ENCODE assay signal across 12 cellular contexts in the genomic region with DNA sequence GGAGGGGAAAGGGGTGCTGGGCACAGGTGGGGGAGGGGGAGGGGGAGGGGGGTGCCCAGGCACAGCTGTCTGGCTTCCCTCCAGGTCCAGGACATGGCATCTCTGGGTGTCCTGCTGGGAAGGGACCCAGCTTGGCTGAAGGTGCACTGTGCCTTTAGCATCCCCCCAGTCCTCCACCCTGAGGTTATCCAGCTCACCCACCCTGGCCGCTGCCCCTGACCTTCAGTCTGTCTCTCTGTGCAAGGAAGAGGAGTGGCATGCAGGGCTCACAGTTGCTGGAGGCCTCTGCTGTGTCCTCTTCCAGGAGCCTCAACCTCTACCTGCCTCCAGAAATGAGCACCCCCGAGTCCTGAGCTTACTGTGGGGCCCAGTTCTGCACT. TPM values are rescaled to one million over a fixed set of nuclear protein-coding genes. Genes with fewer than 3 reads are reported as not detected.
A peak's percentile ranks its signal among the peaks of the same experiment; 100 is the strongest.
DNase-seq lines count a peak whose midpoint lies in the region; ATAC-seq and TF ChIP-seq lines count a peak whose summit lies in the region.
"Had no signal": no experiment of that assay in that cellular context is flagged by ENCODE, and none has a peak within 500 bp of the region (broad histone marks: within the 10 kb centered on the region; RNA-seq: fewer than 3 reads in every experiment).

No MANE protein-coding gene starts in this region.

- peaks cover 18% of the 10 kb centered on the region for H3K27me3 Mint-ChIP-seq in activated CD8-positive, alpha-beta T cell treated with anti-CD3 and anti-CD28 coated beads, Interleukin-2, amount 10 ng/mL, durations not matched to agents 7 days and 5 days (ENCODE audit: low read depth)
- H3K27me3 Mint-ChIP-seq in activated CD8-positive, alpha-beta T cell treated with anti-CD3 and anti-CD28 coated beads for 36 hours, result no peaks in the 10 kb centered on the region
- peaks cover 64% of the 10 kb centered on the region for H3K27me3 Mint-ChIP-seq in stimulated activated memory B cell treated with anti-CD40 and anti-IgM and Interleukin-4, amounts not matched to agents 10 μg/mL and 1 μg/mL and 100 μg/mL, for 72 hours
- H3K27me3 Mint-ChIP-seq in stimulated activated naive B cell treated with anti-CD40 and anti-IgM and Interleukin-4, amounts not matched to agents 10 μg/mL and 1 μg/mL and 100 μg/mL, for 72 hours, result peaks cover 68 to 74% of the 10 kb centered on the region in 2 donors

- no peak overlapping the region for H3K4me3 Mint-ChIP-seq in activated CD8-positive, alpha-beta T cell treated with anti-CD3 and anti-CD28 coated beads, Interleukin-2, amount 10 ng/mL, durations not matched to agents 7 days and 5 days
- no peak overlapping the region for H3K4me3 Mint-ChIP-seq in activated CD8-positive, alpha-beta T cell treated with anti-CD3 and anti-CD28 coated beads for 36 hours
- H3K4me3 Mint-ChIP-seq in stimulated activated memory B cell treated with anti-CD40 and anti-IgM and Interleukin-4, amounts not matched to agents 10 μg/mL and 1 μg/mL and 100 μg/mL, for 72 hours, result no peak overlapping the region
- H3K4me3 Mint-ChIP-seq in stimulated activated naive B cell treated with anti-CD40 and anti-IgM and Interleukin-4, amounts not matched to agents 10 μg/mL and 1 μg/mL and 100 μg/mL, for 72 hours, result no peak overlapping the region

- H3K4me1 Mint-ChIP-seq in activated CD8-positive, alpha-beta T cell treated with anti-CD3 and anti-CD28 coated beads, Interleukin-2, amount 10 ng/mL, durations not matched to agents 7 days and 5 days (ENCODE audit: low read depth), result peaks cover 37% of the 10 kb centered on the region
- H3K4me1 Mint-ChIP-seq in activated CD8-positive, alpha-beta T cell treated with anti-CD3 and anti-CD28 coated beads for 36 hours (ENCODE audit: low read depth), result peaks cover 15% of the 10 kb centered on the region
- H3K4me1 Mint-ChIP-seq in stimulated activated memory B cell treated with anti-CD40 and anti-IgM and Interleukin-4, amounts not matched to agents 10 μg/mL and 1 μg/mL and 100 μg/mL, for 72 hours, result peaks cover 15% of the 10 kb centered on the region
- H3K4me1 Mint-ChIP-seq in stimulated activated naive B cell treated with anti-CD40 and anti-IgM and Interleukin-4, amounts not matched to agents 10 μg/mL and 1 μg/mL and 100 μg/mL, for 72 hours, result peaks cover 8% of the 10 kb centered on the region in 2 donors

- no peaks in the 10 kb centered on the region for H3K36me3 Mint-ChIP-seq in activated CD8-positive, alpha-beta T cell treated with anti-CD3 and anti-CD28 coated beads, Interleukin-2, amount 10 ng/mL, durations not matched to agents 7 days and 5 days (ENCODE audit: low read depth)
- H3K36me3 Mint-ChIP-seq in activated CD8-positive, alpha-beta T cell treated with anti-CD3 and anti-CD28 coated beads for 36 hours (ENCODE audit: low read depth), result no peaks in the 10 kb centered on the region
- no peaks in the 10 kb centered on the region for H3K36me3 Mint-ChIP-seq in stimulated activated memory B cell treated with anti-CD40 and anti-IgM and Interleukin-4, amounts not matched to agents 10 μg/mL and 1 μg/mL and 100 μg/mL, for 72 hours
- no peaks in the 10 kb centered on the region for H3K36me3 Mint-ChIP-seq in stimulated activated naive B cell treated with anti-CD40 and anti-IgM and Interleukin-4, amounts not matched to agents 10 μg/mL and 1 μg/mL and 100 μg/mL, for 72 hours
- H3K36me3 Mint-ChIP-seq: CD8-positive, alpha-beta T cell had no signal

- peak overlapping the region; percentile 94 for H3K27ac ChIP-seq in RWPE1

- no peak for TF ChIP-seq CTCF in activated CD8-positive, alpha-beta T cell treated with anti-CD3 and anti-CD28 coated beads for 36 hours (IDR thresholded peaks at IDR 0.05)
- no peak for TF ChIP-seq CTCF in RWPE1 (conservative IDR thresholded peaks at IDR 0.05; ENCODE audit: low read depth)

- CTCF ChIA-PET in activated CD8-positive, alpha-beta T cell treated with anti-CD3 and anti-CD28 coated beads, Interleukin-2, amount 10 ng/mL, durations not matched to agents 7 days and 5 days (lab: Charles Lee), result interaction anchor here (1.2 to 2.9 kb wide), 4 partner anchors 9 to 79 kb away, joined by 3 to 20 read pairs (median 6); partner anchors contain the start of gene CTSD
- CTCF ChIA-PET in activated CD8-positive, alpha-beta T cell treated with anti-CD3 and anti-CD28 coated beads for 36 hours (lab: Charles Lee), result interaction anchor here (1.1 to 1.8 kb wide), 3 partner anchors 15 to 120 kb away, joined by 3 to 7 read pairs (median 4); no protein-coding TSS in a partner anchor
- CTCF ChIA-PET in RWPE1 (lab: Yijun Ruan, JAX), result interaction anchor here (0.6 to 0.8 kb wide), 4 partner anchors 43 to 759 kb away, joined by 3 to 5 read pairs (median 4); no protein-coding TSS in a partner anchor

- DNase-seq in activated CD8-positive, alpha-beta T cell treated with anti-CD3 and anti-CD28 coated beads, Interleukin-2, amount 10 ng/mL, durations not matched to agents 7 days and 5 days, result no peak
- DNase-seq in activated CD8-positive, alpha-beta T cell treated with anti-CD3 and anti-CD28 coated beads for 36 hours, result no peak
- DNase-seq in RWPE1 (ENCODE audit: low spot score) (no peak), left lobe of liver (ENCODE audit: low spot score) (peak; percentile 41)
- DNase-seq in stimulated activated naive B cell treated with anti-CD40 and anti-IgM and Interleukin-4, amounts not matched to agents 10 μg/mL and 1 μg/mL and 100 μg/mL, for 72 hours, result no peak
- no peak for DNase-seq in stimulated activated CD4-positive, alpha-beta T cell treated with anti-CD3 and anti-CD28 coated beads, Interleukin-2, amount 100 ng/mL, for 48 hours
- DNase-seq: DMS79 treated with DMSO at 0.1 percent for 48 hours, NCI-H1436 treated with DMSO at 0.1 percent for 48 hours had no signal

- no peaks in the 10 kb centered on the region for H3K9me3 Mint-ChIP-seq in activated CD8-positive, alpha-beta T cell treated with anti-CD3 and anti-CD28 coated beads, Interleukin-2, amount 10 ng/mL, durations not matched to agents 7 days and 5 days (ENCODE audit: insufficient read depth)
- no peaks in the 10 kb centered on the region for H3K9me3 Mint-ChIP-seq in activated CD8-positive, alpha-beta T cell treated with anti-CD3 and anti-CD28 coated beads for 36 hours
- no peaks in the 10 kb centered on the region for H3K9me3 Mint-ChIP-seq in stimulated activated memory B cell treated with anti-CD40 and anti-IgM and Interleukin-4, amounts not matched to agents 10 μg/mL and 1 μg/mL and 100 μg/mL, for 72 hours
- H3K9me3 Mint-ChIP-seq in stimulated activated naive B cell treated with anti-CD40 and anti-IgM and Interleukin-4, amounts not matched to agents 10 μg/mL and 1 μg/mL and 100 μg/mL, for 72 hours, result no peaks in the 10 kb centered on the region
- H3K9me3 Mint-ChIP-seq: CD8-positive, alpha-beta T cell; immature natural killer cell had no signal

- intact Hi-C loops in activated CD8-positive, alpha-beta T cell treated with anti-CD3 and anti-CD28 coated beads for 36 hours (cut with micrococcal nuclease), result no loop called here

- POLR2A ChIA-PET in activated CD8-positive, alpha-beta T cell treated with anti-CD3 and anti-CD28 coated beads, Interleukin-2, amount 10 ng/mL, durations not matched to agents 7 days and 5 days (lab: Charles Lee), result interaction anchor here (1.5 to 1.7 kb wide), 2 partner anchors 9 to 15 kb away, joined by 4 to 6 read pairs; partner anchors contain the start of gene CTSD
- POLR2A ChIA-PET in activated CD8-positive, alpha-beta T cell treated with anti-CD3 and anti-CD28 coated beads for 36 hours (lab: Charles Lee), result interaction anchor here (0.6 to 1.9 kb wide), 2 partner anchors 16 to 1090 kb away, joined by 4 to 5 read pairs; no protein-coding TSS in a partner anchor
- POLR2A ChIA-PET in RWPE1 (lab: Yijun Ruan, JAX; ENCODE audit: low non-redundant PET), result no interaction called here

- H3K27ac Mint-ChIP-seq in activated CD8-positive, alpha-beta T cell treated with anti-CD3 and anti-CD28 coated beads, Interleukin-2, amount 10 ng/mL, durations not matched to agents 7 days and 5 days, result peak overlapping the region; percentile 64
- no peak overlapping the region for H3K27ac Mint-ChIP-seq in activated CD8-positive, alpha-beta T cell treated with anti-CD3 and anti-CD28 coated beads for 36 hours
- peak overlapping the region; percentile 60 for H3K27ac Mint-ChIP-seq in stimulated activated memory B cell treated with anti-CD40 and anti-IgM and Interleukin-4, amounts not matched to agents 10 μg/mL and 1 μg/mL and 100 μg/mL, for 72 hours
- no peak overlapping the region for H3K27ac Mint-ChIP-seq in stimulated activated naive B cell treated with anti-CD40 and anti-IgM and Interleukin-4, amounts not matched to agents 10 μg/mL and 1 μg/mL and 100 μg/mL, for 72 hours
- H3K27ac Mint-ChIP-seq: CD8-positive, alpha-beta T cell had no signal

- no peak for ATAC-seq in activated CD8-positive, alpha-beta T cell treated with anti-CD3 and anti-CD28 coated beads, Interleukin-2, amount 10 ng/mL, durations not matched to agents 7 days and 5 days
- ATAC-seq in activated CD8-positive, alpha-beta T cell treated with anti-CD3 and anti-CD28 coated beads for 36 hours, result no peak
- no peak for ATAC-seq in left lobe of liver
- no peak for ATAC-seq in stimulated activated memory B cell treated with anti-CD40 and anti-IgM and Interleukin-4, amounts not matched to agents 10 μg/mL and 1 μg/mL and 100 μg/mL, for 72 hours
- ATAC-seq in stimulated activated naive B cell treated with anti-CD40 and anti-IgM and Interleukin-4, amounts not matched to agents 10 μg/mL and 1 μg/mL and 100 μg/mL, for 72 hours (replicated peaks), result no peak
- no peak for ATAC-seq in GM19351 (IDR thresholded peaks at IDR 0.05; ENCODE audit: unreplicated experiment)

RNA-seq across cellular contexts. Expression of gene CTSD, which starts 9.4 kb away (rescaled TPM):
- total RNA-seq in activated CD8-positive, alpha-beta T cell treated with anti-CD3 and anti-CD28 coated beads, Interleukin-2, amount 10 ng/mL, durations not matched to agents 7 days and 5 days, result 100 to 1,000 TPM; 153 to 172 TPM
- 10 to 100 TPM; 44.9 to 45.6 TPM for total RNA-seq in activated CD8-positive, alpha-beta T cell treated with anti-CD3 and anti-CD28 coated beads for 36 hours
- total RNA-seq in left lobe of liver, result 564 TPM

RNA-seq across cellular contexts. Expression of gene IFITM10, which starts 22.7 kb away (rescaled TPM):
- total RNA-seq in activated CD8-positive, alpha-beta T cell treated with anti-CD3 and anti-CD28 coated beads, Interleukin-2, amount 10 ng/mL, durations not matched to agents 7 days and 5 days, result 1 to 10 TPM in 1 of 2 experiments, under 1 TPM in 1; 0.63 to 1.0 TPM
- under 1 TPM; 0.07 to 0.31 TPM for total RNA-seq in activated CD8-positive, alpha-beta T cell treated with anti-CD3 and anti-CD28 coated beads for 36 hours
- 15.7 TPM for total RNA-seq in left lobe of liver

Comparison
In these comparisons a context has a peak if more than half of its experiments do, and no peak if none do; other contexts are left out.
1. H3K27ac Mint-ChIP-seq: peak in activated CD8-positive, alpha-beta T cell treated with anti-CD3 and anti-CD28 coated beads, Interleukin-2, amount 10 ng/mL, durations not matched to agents 7 days and 5 days (single experiment) and stimulated activated memory B cell treated with anti-CD40 and anti-IgM and Interleukin-4, amounts not matched to agents 10 μg/mL and 1 μg/mL and 100 μg/mL, for 72 hours (single experiment); none in activated CD8-positive, alpha-beta T cell treated with anti-CD3 and anti-CD28 coated beads for 36 hours (single experiment) and stimulated activated naive B cell treated with anti-CD40 and anti-IgM and Interleukin-4, amounts not matched to agents 10 μg/mL and 1 μg/mL and 100 μg/mL, for 72 hours (single experiment).